Comparison of ENCODE assay signal across 8 cellular contexts in the genomic region with DNA sequence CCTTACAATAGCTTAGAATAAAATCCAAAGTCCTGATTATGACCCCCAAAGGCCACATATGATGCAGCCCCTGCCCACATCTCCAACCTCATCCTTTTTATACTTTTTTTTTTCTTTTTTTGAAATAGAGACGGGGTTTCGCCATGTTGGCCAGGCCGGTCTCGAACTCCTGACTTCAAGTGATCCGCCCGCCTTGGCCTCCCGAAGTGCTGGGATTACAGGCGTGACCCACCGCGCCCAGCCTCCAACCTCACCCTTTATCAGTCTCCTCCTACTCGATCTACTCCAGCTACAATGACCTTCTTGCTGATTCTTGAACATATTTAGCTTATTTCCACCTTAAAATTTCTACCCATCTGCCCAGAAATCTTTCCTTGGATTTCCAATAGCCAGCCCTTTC. TPM values are rescaled to one million over a fixed set of nuclear protein-coding genes. Genes with fewer than 3 reads are reported as not detected.
DNase-seq lines count a peak whose midpoint lies in the region; ATAC-seq and TF ChIP-seq lines count a peak whose summit lies in the region.

No MANE protein-coding gene starts in this region.

- TF ChIP-seq CTCF in heart left ventricle (IDR thresholded peaks at IDR 0.05) (no peak), astrocyte of the cerebellum (IDR thresholded peaks at IDR 0.05; ENCODE audit: low read depth, low read length, missing control alignments) (no peak), lung (IDR thresholded peaks at IDR 0.05; ENCODE audit: control extremely low read depth, extremely low read depth) (no peak), uterus (IDR thresholded peaks at IDR 0.05) (no peak)

- H3K27ac ChIP-seq in heart left ventricle (peak overlapping the region in 10 of 12 donors; percentile 91 to 99 (median 96)), lung (ENCODE audit: low read depth in 1 of 2, low read length in 1 of 2) (peak overlapping the region; percentile 60 to 92), uterus (peak overlapping the region; percentile 83 to 92)

- TF ChIP-seq POLR2A in heart left ventricle (IDR thresholded peaks at IDR 0.05) (no peak), uterus (IDR thresholded peaks at IDR 0.05) (no peak)

- H3K9me3 ChIP-seq in heart left ventricle: no peaks in the 10 kb centered on the region
- no peaks in the 10 kb centered on the region for H3K9me3 ChIP-seq in lung (ENCODE audit: control insufficient read depth in 2 of 2, insufficient read depth in 1 of 2, low read length in 1 of 2)
- H3K9me3 ChIP-seq in uterus: no peaks in the 10 kb centered on the region

- no peak for DNase-seq in heart left ventricle
- no peak for DNase-seq in left cardiac atrium
- no peak for DNase-seq in astrocyte of the cerebellum (ENCODE audit: low read depth)
- DNase-seq in lung (ENCODE audit: low spot score): no peak
- DNase-seq in uterus: no peak
- no peak for DNase-seq in T1000 (lab: John Stamatoyannopoulos, UW)
- DNase-seq in H4 (ENCODE audit: low spot score): no peak

- WGBS in heart left ventricle, 4 donors: 23 to 40% (median 29%) methylated on average over 11 of the region's 11 CpGs
- WGBS in lung, 2 donors: 20 to 29% methylated on average over 11 of the region's 11 CpGs

- intact Hi-C loops in heart left ventricle (cut with DNase I): no loop called here
- intact Hi-C loops in left cardiac atrium (cut with DNase I): no loop called here
- intact Hi-C loops in uterus (cut with DNase I; ENCODE audit: low total_unique reads): no loop called here

- H3K4me1 ChIP-seq in heart left ventricle (peaks cover 10 to 47% (median 36%) of the 10 kb centered on the region in 12 donors), lung (ENCODE audit: control insufficient read depth in 2 of 2, insufficient read depth in 2 of 2, low read length in 2 of 2) (peaks cover 6 to 10% of the 10 kb centered on the region in 2 donors), uterus (peaks cover 5 to 7% of the 10 kb centered on the region in 2 donors)

- H3K4me3 ChIP-seq in heart left ventricle: peak overlapping the region; percentile 73 to 100 (median 94)
- peak overlapping the region; percentile 72 for H3K4me3 ChIP-seq in astrocyte of the cerebellum (ENCODE audit: low read depth, low read length)
- peak overlapping the region; percentile 96 for H3K4me3 ChIP-seq in lung
- H3K4me3 ChIP-seq in uterus: peak overlapping the region; percentile 67 to 77

- in situ Hi-C loops in astrocyte of the cerebellum (cut with HindIII; ENCODE audit: low sequenced_read_pairs): no loop called here

- ATAC-seq in heart left ventricle: no peak
- ATAC-seq in left cardiac atrium: no peak
- ATAC-seq in lung (ENCODE audit: insufficient read depth, low FRiP score): no peak
- no peak for ATAC-seq in HG03521 (IDR thresholded peaks at IDR 0.05; ENCODE audit: unreplicated experiment)

- no peaks in the 10 kb centered on the region for H3K27me3 ChIP-seq in heart left ventricle
- no peaks in the 10 kb centered on the region for H3K27me3 ChIP-seq in lung (ENCODE audit: control insufficient read depth, insufficient read depth)
- no peaks in the 10 kb centered on the region for H3K27me3 ChIP-seq in uterus

- H3K36me3 ChIP-seq in heart left ventricle: peaks cover 0 to 34% (median 11%) of the 10 kb centered on the region in 9 donors
- peaks cover 0 to 9% of the 10 kb centered on the region in 2 donors for H3K36me3 ChIP-seq in lung (ENCODE audit: control insufficient read depth in 2 of 2, insufficient read depth in 2 of 2, low read length in 2 of 2)
- H3K36me3 ChIP-seq in uterus: no peaks in the 10 kb centered on the region

RNA-seq across cellular contexts. Expression of a gene that starts 1.2 kb away (rescaled TPM):
- total RNA-seq in heart left ventricle (10 to 100 TPM; 20.2 to 28.7 (median 25.2) TPM), left cardiac atrium (10 to 100 TPM; 24.2 to 31.6 TPM), lung (10 to 100 TPM; 46.0 to 46.3 TPM), uterus (10 to 100 TPM; 20.0 to 53.7 (median 43.1) TPM)
- polyA plus RNA-seq in heart left ventricle (10 to 100 TPM in 1 of 2 donors, 1 to 10 TPM in 1; 8.0 to 27.5 TPM), lung (10 to 100 TPM; 15.4 to 28.4 TPM)
- 29.6 and 32.3 TPM in 2 replicates for total RNA-seq in H4 (2014; rRNA removed; shearing (Covaris generic))
